1 cellular context compared by ENCODE assay signal in the genomic region with DNA sequence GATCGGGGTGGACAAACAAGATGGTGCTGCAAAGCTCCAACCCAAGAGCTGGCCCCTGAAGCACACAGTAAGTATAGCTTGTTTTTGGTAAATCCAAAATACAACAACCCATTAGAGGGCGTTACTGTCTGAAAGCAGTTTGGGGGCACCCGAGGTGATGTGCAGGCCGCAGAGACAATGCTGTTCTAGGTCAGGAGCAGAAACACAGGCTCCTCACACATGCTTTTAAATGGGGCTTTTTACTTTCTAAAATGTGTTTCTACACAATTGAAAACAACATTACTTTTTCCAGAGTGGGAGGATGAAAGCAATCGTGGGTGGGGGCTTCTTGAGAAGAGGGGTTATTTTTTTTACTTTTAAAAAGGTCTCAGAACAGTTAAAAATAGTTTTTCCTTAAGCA.
TF ChIP-seq lines count a peak whose summit lies in the region.

No MANE protein-coding gene starts in this region.

TF ChIP-seq in WTC11, 78 proteins besides CTCF, POLR2A, EP300 and RAD21 (continued from another document):
- TF ChIP-seq, protein P1, sequence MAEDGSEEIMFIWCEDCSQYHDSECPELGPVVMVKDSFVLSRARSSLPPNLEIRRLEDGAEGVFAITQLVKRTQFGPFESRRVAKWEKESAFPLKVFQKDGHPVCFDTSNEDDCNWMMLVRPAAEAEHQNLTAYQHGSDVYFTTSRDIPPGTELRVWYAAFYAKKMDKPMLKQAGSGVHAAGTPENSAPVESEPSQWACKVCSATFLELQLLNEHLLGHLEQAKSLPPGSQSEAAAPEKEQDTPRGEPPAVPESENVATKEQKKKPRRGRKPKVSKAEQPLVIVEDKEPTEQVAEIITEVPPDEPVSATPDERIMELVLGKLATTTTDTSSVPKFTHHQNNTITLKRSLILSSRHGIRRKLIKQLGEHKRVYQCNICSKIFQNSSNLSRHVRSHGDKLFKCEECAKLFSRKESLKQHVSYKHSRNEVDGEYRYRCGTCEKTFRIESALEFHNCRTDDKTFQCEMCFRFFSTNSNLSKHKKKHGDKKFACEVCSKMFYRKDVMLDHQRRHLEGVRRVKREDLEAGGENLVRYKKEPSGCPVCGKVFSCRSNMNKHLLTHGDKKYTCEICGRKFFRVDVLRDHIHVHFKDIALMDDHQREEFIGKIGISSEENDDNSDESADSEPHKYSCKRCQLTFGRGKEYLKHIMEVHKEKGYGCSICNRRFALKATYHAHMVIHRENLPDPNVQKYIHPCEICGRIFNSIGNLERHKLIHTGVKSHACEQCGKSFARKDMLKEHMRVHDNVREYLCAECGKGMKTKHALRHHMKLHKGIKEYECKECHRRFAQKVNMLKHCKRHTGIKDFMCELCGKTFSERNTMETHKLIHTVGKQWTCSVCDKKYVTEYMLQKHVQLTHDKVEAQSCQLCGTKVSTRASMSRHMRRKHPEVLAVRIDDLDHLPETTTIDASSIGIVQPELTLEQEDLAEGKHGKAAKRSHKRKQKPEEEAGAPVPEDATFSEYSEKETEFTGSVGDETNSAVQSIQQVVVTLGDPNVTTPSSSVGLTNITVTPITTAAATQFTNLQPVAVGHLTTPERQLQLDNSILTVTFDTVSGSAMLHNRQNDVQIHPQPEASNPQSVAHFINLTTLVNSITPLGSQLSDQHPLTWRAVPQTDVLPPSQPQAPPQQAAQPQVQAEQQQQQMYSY (CRISPR knock-in tag; IDR thresholded peaks at IDR 0.05), result no peak
- TF ChIP-seq, protein P2, sequence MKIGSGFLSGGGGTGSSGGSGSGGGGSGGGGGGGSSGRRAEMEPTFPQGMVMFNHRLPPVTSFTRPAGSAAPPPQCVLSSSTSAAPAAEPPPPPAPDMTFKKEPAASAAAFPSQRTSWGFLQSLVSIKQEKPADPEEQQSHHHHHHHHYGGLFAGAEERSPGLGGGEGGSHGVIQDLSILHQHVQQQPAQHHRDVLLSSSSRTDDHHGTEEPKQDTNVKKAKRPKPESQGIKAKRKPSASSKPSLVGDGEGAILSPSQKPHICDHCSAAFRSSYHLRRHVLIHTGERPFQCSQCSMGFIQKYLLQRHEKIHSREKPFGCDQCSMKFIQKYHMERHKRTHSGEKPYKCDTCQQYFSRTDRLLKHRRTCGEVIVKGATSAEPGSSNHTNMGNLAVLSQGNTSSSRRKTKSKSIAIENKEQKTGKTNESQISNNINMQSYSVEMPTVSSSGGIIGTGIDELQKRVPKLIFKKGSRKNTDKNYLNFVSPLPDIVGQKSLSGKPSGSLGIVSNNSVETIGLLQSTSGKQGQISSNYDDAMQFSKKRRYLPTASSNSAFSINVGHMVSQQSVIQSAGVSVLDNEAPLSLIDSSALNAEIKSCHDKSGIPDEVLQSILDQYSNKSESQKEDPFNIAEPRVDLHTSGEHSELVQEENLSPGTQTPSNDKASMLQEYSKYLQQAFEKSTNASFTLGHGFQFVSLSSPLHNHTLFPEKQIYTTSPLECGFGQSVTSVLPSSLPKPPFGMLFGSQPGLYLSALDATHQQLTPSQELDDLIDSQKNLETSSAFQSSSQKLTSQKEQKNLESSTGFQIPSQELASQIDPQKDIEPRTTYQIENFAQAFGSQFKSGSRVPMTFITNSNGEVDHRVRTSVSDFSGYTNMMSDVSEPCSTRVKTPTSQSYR (CRISPR knock-in tag; IDR thresholded peaks at IDR 0.05), result no peak
